ENCODE assay signal across 14 cellular contexts in genomic region chr15:72847806-72848205, GRCh38.
A peak's percentile ranks its signal among the peaks of the same experiment; 100 is the strongest.
DNase-seq lines count a peak whose midpoint lies in the region; ATAC-seq and TF ChIP-seq lines count a peak whose summit lies in the region.
"Had no signal": no experiment of that assay in that cellular context is flagged by ENCODE, and none has a peak within 500 bp of the region (broad histone marks: within the 10 kb centered on the region; RNA-seq: fewer than 3 reads in every experiment).

No MANE protein-coding gene starts in this region.

- H3K4me3 Mint-ChIP-seq in GM23338 (peak overlapping the region; percentile 9; the same call in 1 of the 3 replicates), endodermal cell (no peak overlapping the region)
- H3K4me3 Mint-ChIP-seq: CD4-positive, alpha-beta T cell had no signal

- no peak overlapping the region for H3K14ac ChIP-seq in neuronal stem cell (ENCODE audit: low read length)

- no peak overlapping the region for H2AK5ac ChIP-seq in neuronal stem cell (ENCODE audit: low read depth, low read length)

- H3K9ac ChIP-seq in MM.1S (ENCODE audit: low read length) (no peak overlapping the region), endodermal cell (ENCODE audit: extremely low read depth, low read length, poor library complexity, severe bottlenecking) (no peak overlapping the region), neuronal stem cell (ENCODE audit: low read depth, low read length, poor library complexity) (no peak overlapping the region)

- H3K4ac ChIP-seq in neuronal stem cell (ENCODE audit: low read length), result no peak overlapping the region

- peaks cover 24% of the 10 kb centered on the region for H3K4me1 ChIP-seq in GM23338 (ENCODE audit: insufficient read depth)
- peaks cover 10% of the 10 kb centered on the region for H3K4me1 ChIP-seq in MM.1S (ENCODE audit: low read length)
- no peaks in the 10 kb centered on the region for H3K4me1 ChIP-seq in endodermal cell (ENCODE audit: control insufficient read depth, insufficient read depth, low read length)
- H3K4me1 ChIP-seq in neuronal stem cell (ENCODE audit: control insufficient read depth in 2 of 2, insufficient read depth in 1 of 2, low read depth in 1 of 2, low read length in 2 of 2), result peaks cover 0 to 3% of the 10 kb centered on the region in 2 donors
- no peaks in the 10 kb centered on the region for H3K4me1 ChIP-seq in adrenal gland (replicated peaks in 1 of 2)

- DNase-seq in GM23338 (ENCODE audit: low spot score), result peak; percentile 18
- DNase-seq in MM.1S, result no peak
- no peak for DNase-seq in endodermal cell
- DNase-seq in neuronal stem cell (ENCODE audit: low spot score), result no peak
- no peak for DNase-seq in adrenal gland
- DNase-seq: ACHN; C1 segment of cervical spinal cord; Calu3; CD4-positive, alpha-beta T cell; DMS 273 treated with DMSO at 0.1 percent for 48 hours; Karpas-422 had no signal

- no peaks in the 10 kb centered on the region for H3K79me2 ChIP-seq in GM23338 (replicated peaks; ENCODE audit: insufficient read depth)
- no peaks in the 10 kb centered on the region for H3K79me2 ChIP-seq in MM.1S (ENCODE audit: low read length)

- H3K9me2 ChIP-seq in GM23338 (ENCODE audit: insufficient read depth) (no peaks in the 10 kb centered on the region), MM.1S (replicated peaks; ENCODE audit: insufficient read depth, low read length) (no peaks in the 10 kb centered on the region)

- no peaks in the 10 kb centered on the region for H3K79me1 ChIP-seq in neuronal stem cell (ENCODE audit: low read depth, low read length)

- H3K27ac ChIP-seq in GM23338 (ENCODE audit: low read depth) (no peak overlapping the region), MM.1S (ENCODE audit: low read length) (no peak overlapping the region), endodermal cell (ENCODE audit: low read depth, low read length) (no peak overlapping the region), neuronal stem cell (replicated peaks; ENCODE audit: low read length) (no peak overlapping the region), adrenal gland (no peak overlapping the region)

- no peak for TF ChIP-seq CTCF in GM23338 (conservative IDR thresholded peaks at IDR 0.05; ENCODE audit: low read depth in 2 of 2)
- no peak for TF ChIP-seq CTCF in MM.1S (IDR thresholded peaks at IDR 0.05; ENCODE audit: low read length)
- no peak for TF ChIP-seq CTCF in endodermal cell (conservative IDR thresholded peaks at IDR 0.05)
- no peak for TF ChIP-seq CTCF in adrenal gland (IDR thresholded peaks at IDR 0.05)

- intact Hi-C loops in adrenal gland (cut with DNase I), result no loop called here

- no peak overlapping the region for H2BK15ac ChIP-seq in neuronal stem cell (ENCODE audit: low read length)

- H3K18ac ChIP-seq in neuronal stem cell (ENCODE audit: low read length), result no peak overlapping the region

- H3K36me3 ChIP-seq in GM23338 (ENCODE audit: insufficient read depth), result no peaks in the 10 kb centered on the region
- H3K36me3 ChIP-seq in MM.1S (replicated peaks; ENCODE audit: insufficient read depth, low read length), result no peaks in the 10 kb centered on the region
- no peaks in the 10 kb centered on the region for H3K36me3 ChIP-seq in endodermal cell (ENCODE audit: control insufficient read depth, insufficient read depth, low read length)
- no peaks in the 10 kb centered on the region for H3K36me3 ChIP-seq in neuronal stem cell (replicated peaks in 1 of 2; ENCODE audit: control insufficient read depth in 2 of 2, insufficient read depth in 2 of 2, low read length in 2 of 2)
- no peaks in the 10 kb centered on the region for H3K36me3 ChIP-seq in adrenal gland (replicated peaks in 1 of 2)

- peaks cover 28% of the 10 kb centered on the region for H3K4me1 Mint-ChIP-seq in GM23338
- H3K4me1 Mint-ChIP-seq in endodermal cell, result peaks cover 17% of the 10 kb centered on the region

- H3K27me3 ChIP-seq in GM23338 (ENCODE audit: insufficient read depth), result no peaks in the 10 kb centered on the region
- no peaks in the 10 kb centered on the region for H3K27me3 ChIP-seq in MM.1S (replicated peaks; ENCODE audit: insufficient read depth, low read length)
- no peaks in the 10 kb centered on the region for H3K27me3 ChIP-seq in endodermal cell (ENCODE audit: control insufficient read depth, insufficient read depth, low read length, poor library complexity, severe bottlenecking)
- peaks cover 0 to 4% (median 2%) of the 10 kb centered on the region in 3 experiments for H3K27me3 ChIP-seq in neuronal stem cell (ENCODE audit: control insufficient read depth in 3 of 3, insufficient read depth in 3 of 3, low read depth in 1 of 3, low read length in 3 of 3)
- no peaks in the 10 kb centered on the region for H3K27me3 ChIP-seq in adrenal gland

- 63 to 72% methylated on average over 3 of the region's 3 CpGs for WGBS in endodermal cell (ENCODE audit: insufficient coverage in 1 of 2, insufficient read length in 1 of 2), 2 experiments
- no CpG with 5 or more reads among the region's 3 CpGs for WGBS in neuronal stem cell (ENCODE audit: extremely low coverage in 2 of 2, insufficient read length in 2 of 2, insufficient replicate concordance in 1 of 2), 2 donors
- WGBS in adrenal gland, 4 donors, result 61 to 73% (median 68%) methylated on average over 3 of the region's 3 CpGs

- no peak overlapping the region for H3K23ac ChIP-seq in neuronal stem cell (ENCODE audit: low read depth, low read length, poor library complexity)

- ATAC-seq in GM23338 (peak; percentile 75), HG03039 (IDR thresholded peaks at IDR 0.05; ENCODE audit: unreplicated experiment) (no peak), HG03045 (IDR thresholded peaks at IDR 0.05; ENCODE audit: unreplicated experiment) (no peak)
- ATAC-seq: K562 had no signal

- H3K9me3 ChIP-seq in MM.1S (replicated peaks; ENCODE audit: insufficient read depth, low read length) (no peaks in the 10 kb centered on the region), endodermal cell (ENCODE audit: control insufficient read depth, low read length) (no peaks in the 10 kb centered on the region), neuronal stem cell (replicated peaks in 1 of 2; ENCODE audit: control insufficient read depth in 2 of 2, insufficient read depth in 1 of 2, low read depth in 1 of 2, low read length in 2 of 2) (no peaks in the 10 kb centered on the region), adrenal gland (replicated peaks in 1 of 3) (no peaks in the 10 kb centered on the region)

- no peak overlapping the region for H2BK120ac ChIP-seq in neuronal stem cell (ENCODE audit: low read depth, low read length)

- H3F3A ChIP-seq in GM23338 (replicated peaks; ENCODE audit: low read depth) (no peaks in the 10 kb centered on the region), MM.1S (ENCODE audit: insufficient read depth, low read length) (no peaks in the 10 kb centered on the region)

- H2BK5ac ChIP-seq in neuronal stem cell (ENCODE audit: low read length), result no peak overlapping the region

- H3K36me3 Mint-ChIP-seq in GM23338 (ENCODE audit: low read depth), result no peaks in the 10 kb centered on the region
- no peaks in the 10 kb centered on the region for H3K36me3 Mint-ChIP-seq in endodermal cell (ENCODE audit: low read depth)

- H2BK12ac ChIP-seq in neuronal stem cell (ENCODE audit: low read length), result no peak overlapping the region

- H3K27me3 Mint-ChIP-seq in GM23338 (ENCODE audit: insufficient read depth, low read depth, poor library complexity) (peaks cover 2% of the 10 kb centered on the region), endodermal cell (ENCODE audit: insufficient read depth) (peaks cover 4% of the 10 kb centered on the region)

- no peak overlapping the region for H3K27ac Mint-ChIP-seq in GM23338
- peak overlapping the region; percentile 33 for H3K27ac Mint-ChIP-seq in endodermal cell
- H3K27ac Mint-ChIP-seq: CD4-positive, alpha-beta T cell had no signal

- H4K20me1 ChIP-seq in GM23338 (replicated peaks; ENCODE audit: insufficient read depth) (no peaks in the 10 kb centered on the region), MM.1S (ENCODE audit: insufficient read depth, low read length) (no peaks in the 10 kb centered on the region)

- H3K9me3 Mint-ChIP-seq in GM23338 (no peaks in the 10 kb centered on the region), endodermal cell (peaks cover 2% of the 10 kb centered on the region)
- H3K9me3 Mint-ChIP-seq: CD4-positive, alpha-beta T cell had no signal

- H2AFZ ChIP-seq in GM23338, result no peak overlapping the region
- peak overlapping the region; percentile 36; the same call in 1 of the 2 replicates for H2AFZ ChIP-seq in MM.1S (ENCODE audit: low read length)
- H2AFZ ChIP-seq in neuronal stem cell (ENCODE audit: low read length), result peak overlapping the region; percentile 1

- no peak overlapping the region for H4K8ac ChIP-seq in neuronal stem cell (ENCODE audit: low read depth, low read length)

- no peak overlapping the region for H3K4me3 ChIP-seq in GM23338
- H3K4me3 ChIP-seq in MM.1S (ENCODE audit: low read length), result no peak overlapping the region
- no peak overlapping the region for H3K4me3 ChIP-seq in endodermal cell (ENCODE audit: low read length)
- H3K4me3 ChIP-seq in neuronal stem cell (ENCODE audit: low read length in 2 of 2), result no peak overlapping the region
- no peak overlapping the region for H3K4me3 ChIP-seq in adrenal gland
- H3K4me3 ChIP-seq: K562 had no signal

- no peak overlapping the region for H4K91ac ChIP-seq in neuronal stem cell (ENCODE audit: low read depth, low read length, poor library complexity)

- no peak for TF ChIP-seq POLR2A in adrenal gland (IDR thresholded peaks at IDR 0.05)

- H3K4me2 ChIP-seq in GM23338 (peak overlapping the region; percentile 27), MM.1S (ENCODE audit: low read depth, low read length) (no peak overlapping the region), neuronal stem cell (ENCODE audit: insufficient read depth, low read length, poor library complexity, severe bottlenecking) (no peak overlapping the region)

TF ChIP-seq in GM23338, 12 proteins besides CTCF, POLR2A, EP300 and RAD21:
- TF ChIP-seq ETS1 (IDR thresholded peaks at IDR 0.05), result no peak
- TF ChIP-seq EZH2 (IDR thresholded peaks at IDR 0.05; ENCODE audit: low read depth, unreplicated experiment), result no peak
- no peak for TF ChIP-seq JUNB (IDR thresholded peaks at IDR 0.05; ENCODE audit: unreplicated experiment)
- TF ChIP-seq POLR2AphosphoS5 (IDR thresholded peaks at IDR 0.05; ENCODE audit: low read depth), result no peak
- no peak for TF ChIP-seq NANOG (IDR thresholded peaks at IDR 0.05; ENCODE audit: borderline replicate concordance)
- TF ChIP-seq CREB1 (CRISPR knock-in tag; IDR thresholded peaks at IDR 0.05; ENCODE audit: low read depth), result no peak
